ENCODE assay signal across 14 cellular contexts in the genomic region with DNA sequence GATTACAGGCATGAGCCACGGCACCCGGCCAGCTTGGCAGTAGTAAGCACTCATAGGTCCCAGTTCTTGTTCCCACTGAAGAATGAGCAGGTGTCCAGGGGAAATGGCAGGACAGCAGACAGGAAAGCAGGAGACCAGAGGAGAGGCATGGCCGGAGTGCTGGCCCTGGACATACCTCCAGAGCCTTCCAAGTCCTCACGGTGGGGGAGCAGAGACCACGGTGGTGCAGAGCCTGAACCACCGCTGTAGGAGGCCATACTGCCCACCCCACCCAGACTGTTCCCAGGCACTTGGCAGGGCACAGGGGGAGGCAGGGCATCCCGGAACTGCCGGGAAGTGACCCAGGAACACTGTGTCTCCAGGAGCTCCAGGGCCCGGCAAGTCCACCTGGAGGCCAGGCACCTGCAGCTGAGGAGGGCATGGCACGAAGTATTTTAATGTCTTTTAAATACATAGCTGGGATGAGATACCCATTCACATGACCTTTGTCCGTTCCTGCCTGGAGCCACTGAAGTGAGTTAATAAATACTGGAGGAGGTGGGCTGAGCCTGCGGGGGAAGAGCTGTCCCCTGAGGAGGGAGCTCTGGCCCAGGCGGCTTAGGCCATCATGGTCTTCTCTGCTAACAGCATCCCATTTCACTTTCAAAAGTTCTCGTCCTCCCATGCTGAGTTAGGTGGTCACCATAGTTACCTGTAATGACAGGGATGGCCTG. TPM values are rescaled to one million over a fixed set of nuclear protein-coding genes. Genes with fewer than 3 reads are reported as not detected.
DNase-seq lines count a peak whose midpoint lies in the region; ATAC-seq, FAIRE-seq and TF ChIP-seq lines count a peak whose summit lies in the region.
"Had no signal": no experiment of that assay in that cellular context is flagged by ENCODE, and none has a peak within 500 bp of the region (broad histone marks: within the 10 kb centered on the region; RNA-seq: fewer than 3 reads in every experiment).

No MANE protein-coding gene starts in this region.

- CTCF ChIA-PET in A549 (lab: Yijun Ruan, JAX) = interaction anchor here (0.9 to 1.4 kb wide), 7 partner anchors 11 to 639 kb away, joined by 3 to 4 read pairs (median 3); no protein-coding TSS in a partner anchor

- H3K79me2 ChIP-seq in smooth muscle cell (ENCODE audit: low read depth) = no peaks in the 10 kb centered on the region

- WGBS in A549 (ENCODE audit: missing lambda C conversion rate) = 78% methylated on average over 14 of the region's 14 CpGs
- 66% methylated on average over 6 of the region's 14 CpGs for WGBS in right lobe of liver (ENCODE audit: insufficient coverage, low coverage, low lambda C conversion rate, missing lambda C conversion rate)
- 92% methylated on average over 14 of the region's 14 CpGs for WGBS in smooth muscle cell (ENCODE audit: low lambda C conversion rate)

- no peaks in the 10 kb centered on the region for H3K9me3 ChIP-seq in A549
- no peaks in the 10 kb centered on the region for H3K9me3 ChIP-seq in right lobe of liver
- H3K9me3 ChIP-seq in smooth muscle cell (replicated peaks; ENCODE audit: low read depth) = no peaks in the 10 kb centered on the region
- H3K9me3 ChIP-seq: left lung had no signal

- TF ChIP-seq CTCF in A549 (IDR thresholded peaks at IDR 0.05) (no peak), right lobe of liver (IDR thresholded peaks at IDR 0.05) (no peak), smooth muscle cell (IDR thresholded peaks at IDR 0.05; ENCODE audit: borderline replicate concordance, insufficient read depth, poor library complexity, severe bottlenecking) (no peak), GM13977 (IDR thresholded peaks at IDR 0.05; ENCODE audit: extremely low read depth, insufficient read depth, missing control alignments) (no peak)

- in situ Hi-C loops in GM13977 (cut with MboI; ENCODE audit: low pct_unique_long_range_greater_than_20kb, low sequenced_read_pairs, unreplicated experiment) = loop anchor here (25.0 kb wide), 1 partner anchor 247 kb away; no protein-coding TSS in a partner anchor

- H3K36me3 ChIP-seq in right lobe of liver = peaks cover 0 to 14% (median 2%) of the 10 kb centered on the region in 4 donors
- no peaks in the 10 kb centered on the region for H3K36me3 ChIP-seq in smooth muscle cell (ENCODE audit: low read depth)

- H4K20me1 ChIP-seq in smooth muscle cell (ENCODE audit: low read depth) = no peaks in the 10 kb centered on the region

- ATAC-seq in A549 (peak; percentile 35 to 45; a peak in 4 of 6 replicates), GM19438 (IDR thresholded peaks at IDR 0.05; ENCODE audit: low read depth, unreplicated experiment) (peak; percentile 17), right lobe of liver (peak; percentile 54 to 71 (median 64))
- ATAC-seq: left lung; stimulated activated memory B cell treated with anti-CD40 and anti-IgM and Interleukin-4, amounts not matched to agents 10 μg/mL and 1 μg/mL and 100 μg/mL, for 72 hours had no signal

- TF ChIP-seq EP300 in A549 (IDR thresholded peaks at IDR 0.05) = no peak

- no peak for TF ChIP-seq POLR2A in A549 (IDR thresholded peaks at IDR 0.05; ENCODE audit: low read length)
- TF ChIP-seq POLR2A in right lobe of liver (IDR thresholded peaks at IDR 0.05) = no peak

- H3K4me3 ChIP-seq in A549 (no peak overlapping the region), right lobe of liver (no peak overlapping the region), smooth muscle cell (no peak overlapping the region)
- H3K4me3 ChIP-seq: left lung had no signal

- no peak overlapping the region for H3K9ac ChIP-seq in smooth muscle cell (ENCODE audit: low read depth)

- H2AFZ ChIP-seq in smooth muscle cell (ENCODE audit: low read depth) = no peak overlapping the region

- intact Hi-C loops in right lobe of liver (cut with DNase I) = loop anchor here in 1 of 2 donors (10.0 kb wide), 1 partner anchor 240 kb away; no protein-coding TSS in a partner anchor

- no peak for TF ChIP-seq RAD21 in A549 (conservative IDR thresholded peaks at IDR 0.05 in 1 of 2, IDR thresholded peaks at IDR 0.05 in 1 of 2)

- POLR2A ChIA-PET in A549 (lab: Yijun Ruan, JAX) = no interaction called here

- DNase-seq in A549 (ENCODE audit: low read depth in 1 of 2, low spot score in 1 of 2) (no peak), M059J (ENCODE audit: low read depth) (peak; percentile 9), right lobe of liver (no peak), smooth muscle cell (lab: John Stamatoyannopoulos, UW; ENCODE audit: unreplicated experiment) (no peak), foreskin melanocyte (no peak), amygdala (lab: John Stamatoyannopoulos, UW) (no peak), GM13977 (ENCODE audit: low spot score) (no peak)
- DNase-seq: activated CD4-positive, alpha-beta memory T cell treated with anti-CD3 and anti-CD28 coated beads, Interleukin-2, amount 10 ng/mL, durations not matched to agents 7 days and 5 days; left lung; NCI-H226 had no signal

- H3F3A ChIP-seq in smooth muscle cell (ENCODE audit: low read depth) = no peaks in the 10 kb centered on the region

- H3K4me2 ChIP-seq in A549 = peak overlapping the region; percentile 20; the same call in 2 of the 3 replicates
- H3K4me2 ChIP-seq in smooth muscle cell = no peak overlapping the region

- no peak for FAIRE-seq in A549 (lab: Jason Lieb, UNC)

- no peak overlapping the region for H3K27ac ChIP-seq in A549
- H3K27ac ChIP-seq in right lobe of liver = no peak overlapping the region
- H3K27ac ChIP-seq in smooth muscle cell (ENCODE audit: low read depth) = no peak overlapping the region
- H3K27ac ChIP-seq: left lung had no signal

- H3K4me1 ChIP-seq in A549 = peaks cover 7% of the 10 kb centered on the region; the same call in 1 of the 3 replicates
- peaks cover 0 to 14% (median 0%) of the 10 kb centered on the region in 4 donors for H3K4me1 ChIP-seq in right lobe of liver
- H3K4me1 ChIP-seq in smooth muscle cell (ENCODE audit: low read depth) = no peaks in the 10 kb centered on the region

- H3K27me3 ChIP-seq in right lobe of liver = no peaks in the 10 kb centered on the region
- no peaks in the 10 kb centered on the region for H3K27me3 ChIP-seq in smooth muscle cell (ENCODE audit: low read depth)
- H3K27me3 ChIP-seq: left lung had no signal

TF ChIP-seq in A549, 52 proteins besides CTCF, POLR2A, EP300 and RAD21:
- TF ChIP-seq, protein P1, sequence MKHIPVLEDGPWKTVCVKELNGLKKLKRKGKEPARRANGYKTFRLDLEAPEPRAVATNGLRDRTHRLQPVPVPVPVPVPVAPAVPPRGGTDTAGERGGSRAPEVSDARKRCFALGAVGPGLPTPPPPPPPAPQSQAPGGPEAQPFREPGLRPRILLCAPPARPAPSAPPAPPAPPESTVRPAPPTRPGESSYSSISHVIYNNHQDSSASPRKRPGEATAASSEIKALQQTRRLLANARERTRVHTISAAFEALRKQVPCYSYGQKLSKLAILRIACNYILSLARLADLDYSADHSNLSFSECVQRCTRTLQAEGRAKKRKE (CRISPR knock-in tag; IDR thresholded peaks at IDR 0.05; ENCODE audit: low read depth) = no peak
- no peak for TF ChIP-seq ZSCAN20 (CRISPR knock-in tag; IDR thresholded peaks at IDR 0.05)
- no peak for TF ChIP-seq HOXB5 (CRISPR knock-in tag; IDR thresholded peaks at IDR 0.05)
- TF ChIP-seq, protein P2, sequence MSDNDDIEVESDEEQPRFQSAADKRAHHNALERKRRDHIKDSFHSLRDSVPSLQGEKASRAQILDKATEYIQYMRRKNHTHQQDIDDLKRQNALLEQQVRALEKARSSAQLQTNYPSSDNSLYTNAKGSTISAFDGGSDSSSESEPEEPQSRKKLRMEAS (IDR thresholded peaks at IDR 0.05) = no peak
- no peak for TF ChIP-seq CEBPB (IDR thresholded peaks at IDR 0.05)
- no peak for TF ChIP-seq NR3C1 (IDR thresholded peaks at IDR 0.05)
TF ChIP-seq in A549: peak in this region for 0.

RNA-seq across cellular contexts. Expression of a gene that starts 49.7 kb away (rescaled TPM):
- polyA plus RNA-seq in A549 (2011; rRNA removed) (3.1 and 4.3 TPM in 2 replicates), A549 (2017; fragmentation: RNase III; extraction: RNeasy Plus Mini Kit Qiagen cat#74134 plus additional on column Dnase treatment) (1.1 to 1.3 TPM (median 1.1 TPM) in 3 replicates), smooth muscle cell (not detected in 2 replicates)
- polyA plus RNA-seq in A549 (2012; cell fraction: cytosol; rRNA removed) = 1.0 and 1.1 TPM in 2 replicates
- polyA plus RNA-seq in A549 (2012; cell fraction: nucleus; rRNA removed) = 2.3 and 3.5 TPM in 2 replicates
- 8.6 and 11.6 TPM in 2 replicates for polyA minus RNA-seq in A549 (2011; rRNA and poly(A)+ RNA removed)
- total RNA-seq in M059J (2014; rRNA removed; shearing (Covaris generic)) = 0.12 TPM in 1 of 2 replicates, not detected in the other
- total RNA-seq in right lobe of liver (1 to 10 TPM in 1 of 6 experiments, under 1 TPM in 5; 0.26 to 1.7 (median 0.34) TPM), smooth muscle cell (0.09 and 0.13 TPM in 2 replicates)
- total RNA-seq: B cell, osteocyte had no signal
